8 cellular contexts compared by ENCODE assay signal in the genomic region with DNA sequence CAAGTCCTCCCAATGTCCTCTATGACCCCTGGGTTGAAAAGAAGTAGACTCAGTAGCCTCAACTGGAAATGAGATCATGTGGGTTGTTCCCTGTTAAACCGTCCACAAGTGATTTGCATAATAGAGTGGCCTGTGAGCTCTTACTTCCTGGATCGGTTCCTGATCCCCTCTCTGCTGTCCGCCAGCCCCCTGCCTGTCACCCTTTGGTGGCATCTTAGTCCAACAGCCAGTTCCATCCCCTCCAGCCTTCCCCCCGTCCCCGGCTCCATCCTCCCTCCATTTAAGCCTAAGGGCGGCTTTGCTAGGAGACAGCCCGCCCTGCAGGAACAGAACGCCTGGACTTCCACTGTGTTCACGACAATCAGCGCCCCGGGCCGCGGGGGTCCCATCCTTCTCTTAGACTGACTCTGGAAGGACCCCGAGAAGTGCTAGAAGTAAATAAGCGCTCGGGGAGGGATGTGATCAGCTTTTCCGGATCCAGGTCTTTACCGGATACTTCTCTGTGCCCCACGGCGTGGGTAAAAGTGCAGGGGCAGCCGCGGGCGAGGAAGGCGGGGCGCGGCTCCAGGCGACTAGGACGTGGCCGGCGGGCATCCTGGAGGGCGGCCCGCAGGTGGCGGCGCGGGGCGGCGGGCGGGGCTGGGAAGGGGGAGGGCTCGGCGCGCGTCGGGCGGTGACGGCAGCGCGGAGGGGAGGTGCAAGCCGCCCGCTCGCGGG. TPM values are rescaled to one million over a fixed set of nuclear protein-coding genes. Genes with fewer than 3 reads are reported as not detected.
A peak's percentile ranks its signal among the peaks of the same experiment; 100 is the strongest.
DNase-seq lines count a peak whose midpoint lies in the region; ATAC-seq and TF ChIP-seq lines count a peak whose summit lies in the region.

No MANE protein-coding gene starts in this region.

- peak; percentile 66 for DNase-seq in EL
- peak; percentile 89 for DNase-seq in HuH-7 (ENCODE audit: low spot score)
- DNase-seq in T-cell = peak; percentile 26 to 76 (median 62)
- DNase-seq in amygdala (lab: John Stamatoyannopoulos, UW) = peak in 35 of 56 donors; percentile 11 to 73 (median 42)
- peak; percentile 77 to 92 (median 89) for DNase-seq in right cardiac atrium
- DNase-seq in vagina (ENCODE audit: extremely low spot score in 2 of 2) = no peak

- H3K27ac Mint-ChIP-seq in T-cell = peak overlapping the region; percentile 93 to 96

- no peak for TF ChIP-seq CTCF in vagina (IDR thresholded peaks at IDR 0.05)

- H3K9me3 ChIP-seq in right cardiac atrium (ENCODE audit: control insufficient read depth, low read length) (no peaks in the 10 kb centered on the region), vagina (no peaks in the 10 kb centered on the region)

- 2% methylated on average over 51 of the region's 51 CpGs for WGBS in right cardiac atrium

- H3K4me1 ChIP-seq in right cardiac atrium (ENCODE audit: control insufficient read depth, insufficient read depth, low read length) (peaks cover 4% of the 10 kb centered on the region), rectal smooth muscle tissue (ENCODE audit: control insufficient read depth, insufficient read depth, low read length) (peaks cover 8% of the 10 kb centered on the region), vagina (peaks cover 37% of the 10 kb centered on the region)

- peak overlapping the region; percentile 74 for H3K9ac ChIP-seq in rectal smooth muscle tissue (ENCODE audit: low read length)

- H3K36me3 ChIP-seq in rectal smooth muscle tissue (ENCODE audit: control insufficient read depth, insufficient read depth, low read length) = no peaks in the 10 kb centered on the region
- H3K36me3 ChIP-seq in vagina = no peaks in the 10 kb centered on the region

- H3K27ac ChIP-seq in right cardiac atrium (ENCODE audit: low read length) = peak overlapping the region; percentile 57
- H3K27ac ChIP-seq in rectal smooth muscle tissue (ENCODE audit: low read depth, low read length) = peak overlapping the region; percentile 79
- peak overlapping the region; percentile 91 for H3K27ac ChIP-seq in vagina

- ATAC-seq in GM21447 (IDR thresholded peaks at IDR 0.05; ENCODE audit: unreplicated experiment) (peak; percentile 73), T-cell (replicated peaks in 1 of 4) (peak; percentile 81 to 89 (median 88)), right cardiac atrium (peak; percentile 88 to 91)

- H3K27me3 ChIP-seq in right cardiac atrium (ENCODE audit: control insufficient read depth, insufficient read depth) (no peaks in the 10 kb centered on the region), rectal smooth muscle tissue (ENCODE audit: control insufficient read depth, insufficient read depth, low read length) (no peaks in the 10 kb centered on the region), vagina (no peaks in the 10 kb centered on the region)

- H3K27me3 Mint-ChIP-seq in T-cell = no peaks in the 10 kb centered on the region

- POLR2A ChIA-PET in T-cell (lab: Charles Lee) = interaction anchor here in 1 of 2 donors (0.6 kb wide), 1 partner anchor 334 kb away, joined by 4 read pairs; no protein-coding TSS in a partner anchor

- CTCF ChIA-PET in T-cell (lab: Charles Lee) = interaction anchor here in 1 of 2 donors (0.7 to 1.2 kb wide), 2 partner anchors 51 to 75 kb away, joined by 3 read pairs; a partner anchor contains a TSS

- no peaks in the 10 kb centered on the region for H3K9me3 Mint-ChIP-seq in T-cell

- H3K4me3 ChIP-seq in right cardiac atrium (ENCODE audit: low read length) (peak overlapping the region; percentile 83), rectal smooth muscle tissue (ENCODE audit: low read length) (peak overlapping the region; percentile 75), vagina (peak overlapping the region; percentile 97 to 100)

- intact Hi-C loops in right cardiac atrium (cut with DNase I) = loop anchor here (5.0 to 10.0 kb wide), 4 partner anchors 59 to 182 kb away; no protein-coding TSS in a partner anchor
- intact Hi-C loops in vagina (cut with DNase I) = loop anchor here (5.0 kb wide), 1 partner anchor 84 kb away; no protein-coding TSS in a partner anchor

- peak in 1 of 2 donors; percentile 21 for TF ChIP-seq POLR2A in vagina (IDR thresholded peaks at IDR 0.05)

- peaks cover 34 to 40% (median 39%) of the 10 kb centered on the region in 3 donors for H3K4me1 Mint-ChIP-seq in T-cell

- peak overlapping the region; percentile 88 to 91 (median 90) for H3K4me3 Mint-ChIP-seq in T-cell

- no peaks in the 10 kb centered on the region for H3K36me3 Mint-ChIP-seq in T-cell

RNA-seq across cellular contexts. Expression of a gene that starts 51.2 kb away (rescaled TPM):
- total RNA-seq in T-cell (10 to 100 TPM; 17.5 to 28.2 (median 19.7) TPM), right cardiac atrium (10 to 100 TPM; 13.8 to 22.4 (median 19.4) TPM), vagina (24.1 TPM)
- polyA plus RNA-seq in right cardiac atrium = 13.9 TPM

Comparison
In these comparisons a context has a peak if more than half of its experiments do, and no peak if none do; other contexts are left out.
1. DNase-seq: peak in EL (single experiment), HuH-7 (single experiment), T-cell (34 of 34), amygdala (35 of 56) and right cardiac atrium (3 of 3); none in vagina (0 of 2).
2. Peak in every context shown above with its lines, with median percentiles within 50 percentile points of each other: ATAC-seq, H3K27ac ChIP-seq and H3K4me3 ChIP-seq.